1 cellular context compared by ENCODE assay signal in the genomic region with DNA sequence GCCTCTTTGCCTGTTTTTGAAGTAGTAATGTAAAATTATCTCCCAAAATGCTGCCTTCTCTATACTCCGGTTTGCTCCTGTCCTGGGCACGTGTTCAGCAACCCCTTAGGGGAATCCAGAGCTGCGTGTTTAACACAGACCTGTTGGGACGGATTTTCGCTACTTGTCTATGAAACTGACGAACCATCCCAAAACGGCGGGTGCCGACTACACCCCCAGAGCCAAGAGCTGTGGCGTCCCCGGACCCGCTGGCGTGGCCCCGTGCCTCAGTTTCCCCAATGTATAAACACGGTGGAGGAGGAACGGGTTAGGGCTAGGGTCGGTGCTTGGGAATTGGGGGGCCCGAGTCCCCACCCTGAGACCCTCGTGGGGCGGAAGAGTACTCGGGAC.
TF ChIP-seq lines count a peak whose summit lies in the region.

No MANE protein-coding gene starts in this region.

TF ChIP-seq in neural cell, 6 proteins besides CTCF, POLR2A, EP300 and RAD21 (continued from another document):
- TF ChIP-seq MXI1 (conservative IDR thresholded peaks at IDR 0.05; ENCODE audit: poor library complexity, severe bottlenecking) (no peak), SMC3 (conservative IDR thresholded peaks at IDR 0.05; ENCODE audit: poor library complexity) (no peak), TAF1 (IDR thresholded peaks at IDR 0.05; ENCODE audit: low read depth) (no peak), POLR2AphosphoS5 (IDR thresholded peaks at IDR 0.05) (no peak)
